In genomic region chr15:80259942-80260510, GRCh38 we compare ENCODE assay signal across 2 cellular contexts.
A peak's percentile ranks its signal among the peaks of the same experiment; 100 is the strongest.
TF ChIP-seq lines count a peak whose summit lies in the region.

No MANE protein-coding gene starts in this region.

TF ChIP-seq in IMR-90, 13 proteins besides CTCF, POLR2A, EP300 and RAD21:
- TF ChIP-seq RFX5 (IDR thresholded peaks at IDR 0.05; ENCODE audit: low read depth, low read length) (no peak), CEBPB (IDR thresholded peaks at IDR 0.05; ENCODE audit: low read depth, low read length) (0 out of 2 replicates have a peak, but pooled peaks have one; percentile 11)

TF ChIP-seq in liver, 16 proteins besides CTCF, POLR2A, EP300 and RAD21:
- peak; percentile 49 for TF ChIP-seq ZBTB33 (IDR thresholded peaks at IDR 0.05)
- TF ChIP-seq RXRA (IDR thresholded peaks at IDR 0.05), result peak; percentile 60 to 89
- TF ChIP-seq REST (IDR thresholded peaks at IDR 0.05), result peak; percentile 68
- peak; percentile 91 to 95 for TF ChIP-seq HNF4A (conservative IDR thresholded peaks at IDR 0.05)
- peak; percentile 71 for TF ChIP-seq HNF4G (IDR thresholded peaks at IDR 0.05)
- peak; percentile 77 for TF ChIP-seq MAX (IDR thresholded peaks at IDR 0.05)
- no peak for TF ChIP-seq FOXA1 (IDR thresholded peaks at IDR 0.05)
- peak; percentile 66 for TF ChIP-seq SP1 (IDR thresholded peaks at IDR 0.05)
- TF ChIP-seq EGR1 (IDR thresholded peaks at IDR 0.05; ENCODE audit: low read depth in 2 of 2), result peak in 1 of 2 donors; percentile 35
- peak; percentile 71 for TF ChIP-seq YY1 (IDR thresholded peaks at IDR 0.05)
- TF ChIP-seq TAF1 (conservative IDR thresholded peaks at IDR 0.05), result no peak
- no peak for TF ChIP-seq NR2F2 (IDR thresholded peaks at IDR 0.05)
- TF ChIP-seq FOXA2 (IDR thresholded peaks at IDR 0.05), result peak; percentile 28
- peak; percentile 58 for TF ChIP-seq ATF3 (IDR thresholded peaks at IDR 0.05)
- TF ChIP-seq JUND (IDR thresholded peaks at IDR 0.05), result peak in 1 of 2 donors; percentile 79
